In genomic region chr20:20549699-20550098, GRCh38 we compare ENCODE assay signal across 10 cellular contexts.
DNase-seq lines count a peak whose midpoint lies in the region; ATAC-seq, FAIRE-seq and TF ChIP-seq lines count a peak whose summit lies in the region.
"Had no signal": no experiment of that assay in that cellular context is flagged by ENCODE, and none has a peak within 500 bp of the region (broad histone marks: within the 10 kb centered on the region; RNA-seq: fewer than 3 reads in every experiment).

No MANE protein-coding gene starts in this region.

- no peak overlapping the region for H3K27ac ChIP-seq in mesenchymal stem cell (ENCODE audit: low read length, poor library complexity, severe bottlenecking)

- no peak overlapping the region for H2BK15ac ChIP-seq in mesenchymal stem cell (ENCODE audit: low read depth, poor library complexity, severe bottlenecking)

- no peaks in the 10 kb centered on the region for H3K9me3 ChIP-seq in mesenchymal stem cell (ENCODE audit: control insufficient read depth, low read length)

- H2AK5ac ChIP-seq in mesenchymal stem cell (ENCODE audit: low read length, severe bottlenecking): no peak overlapping the region

- no peaks in the 10 kb centered on the region for H3K27me3 ChIP-seq in bronchial epithelial cell (ENCODE audit: control insufficient read depth, insufficient read depth, low read length)
- no peaks in the 10 kb centered on the region for H3K27me3 ChIP-seq in mesenchymal stem cell (ENCODE audit: control insufficient read depth in 1 of 2, insufficient read depth in 1 of 2, low read length in 2 of 2)

- no peak overlapping the region for H3K14ac ChIP-seq in mesenchymal stem cell (ENCODE audit: low read length in 2 of 2)

- H3K4me3 ChIP-seq in NB4 (ENCODE audit: low read depth, low read length) (no peak overlapping the region), bronchial epithelial cell (ENCODE audit: low read depth, low read length) (no peak overlapping the region), mesenchymal stem cell (ENCODE audit: insufficient read depth in 1 of 2, low read depth in 1 of 2, low read length in 2 of 2) (no peak overlapping the region)

- H3K23ac ChIP-seq in mesenchymal stem cell (ENCODE audit: low read length in 2 of 2): no peak overlapping the region

- no peak overlapping the region for H3K18ac ChIP-seq in mesenchymal stem cell (ENCODE audit: low read depth in 1 of 2, low read length in 2 of 2)

- H3K79me1 ChIP-seq in mesenchymal stem cell (replicated peaks; ENCODE audit: low read length, poor library complexity, severe bottlenecking): no peaks in the 10 kb centered on the region

- H4K91ac ChIP-seq in mesenchymal stem cell (ENCODE audit: low read length): no peak overlapping the region

- H2BK5ac ChIP-seq in mesenchymal stem cell (ENCODE audit: low read depth, low read length, poor library complexity, severe bottlenecking): no peak overlapping the region

- TF ChIP-seq CTCF in NB4 (IDR thresholded peaks at IDR 0.05; ENCODE audit: low read depth, low read length) (no peak), bronchial epithelial cell (IDR thresholded peaks at IDR 0.05; ENCODE audit: insufficient read depth, low read length, severe bottlenecking) (no peak)

- H3K9ac ChIP-seq in mesenchymal stem cell (ENCODE audit: low read length): no peak overlapping the region

- no peak for ATAC-seq in HG03095 (IDR thresholded peaks at IDR 0.05; ENCODE audit: unreplicated experiment)
- no peak for ATAC-seq in GM21360 (IDR thresholded peaks at IDR 0.05; ENCODE audit: unreplicated experiment)
- ATAC-seq in GM19463 (IDR thresholded peaks at IDR 0.05; ENCODE audit: unreplicated experiment): no peak
- ATAC-seq: activated CD8-positive, alpha-beta memory T cell treated with anti-CD3 and anti-CD28 coated beads, Interleukin-2, amount 10 ng/mL, durations not matched to agents 7 days and 5 days had no signal

- no peak overlapping the region for H2BK120ac ChIP-seq in mesenchymal stem cell (ENCODE audit: low read depth, low read length)

- no peak overlapping the region for H3K4me2 ChIP-seq in mesenchymal stem cell (ENCODE audit: low read length, poor library complexity, severe bottlenecking)

- TF ChIP-seq POLR2A in NB4 (IDR thresholded peaks at IDR 0.05; ENCODE audit: extremely low read depth, insufficient read length): no peak

- no peak overlapping the region for H4K8ac ChIP-seq in mesenchymal stem cell (ENCODE audit: low read length)

- no peak for FAIRE-seq in bronchial epithelial cell (lab: Jason Lieb, UNC)

- DNase-seq in EL (peak; percentile 85), NB4 (ENCODE audit: low read depth) (peak; percentile 33), bronchial epithelial cell (ENCODE audit: low read depth) (peak; percentile 98), mesenchymal stem cell (peak; percentile 77), DMS79 treated with DMSO at 0.1 percent for 48 hours (lab: John Stamatoyannopoulos, UW) (no peak)
- DNase-seq: activated CD8-positive, alpha-beta memory T cell treated with anti-CD3 and anti-CD28 coated beads, Interleukin-2, amount 10 ng/mL, durations not matched to agents 7 days and 5 days; immature natural killer cell had no signal

- no peak overlapping the region for H3K4ac ChIP-seq in mesenchymal stem cell (ENCODE audit: low read depth in 1 of 2, low read length in 2 of 2)

- no CpG with 5 or more reads among the region's 1 CpG for WGBS in mesenchymal stem cell

- no peak overlapping the region for H2BK12ac ChIP-seq in mesenchymal stem cell (ENCODE audit: low read length in 2 of 2)

- no peaks in the 10 kb centered on the region for H3K36me3 ChIP-seq in bronchial epithelial cell (ENCODE audit: control insufficient read depth, insufficient read depth, low read length)
- no peaks in the 10 kb centered on the region for H3K36me3 ChIP-seq in mesenchymal stem cell (ENCODE audit: control insufficient read depth in 1 of 2, insufficient read depth in 2 of 2, low read depth in 1 of 2, low read length in 2 of 2)

- H3K4me1 ChIP-seq in mesenchymal stem cell (ENCODE audit: control insufficient read depth, insufficient read depth, low read depth, low read length): no peaks in the 10 kb centered on the region

- H2AFZ ChIP-seq in mesenchymal stem cell (ENCODE audit: low read depth, low read length): no peak overlapping the region
